33 cellular contexts compared by ENCODE assay signal in genomic region chr1:41722184-41722583, GRCh38.
"Had no signal": no experiment of that assay in that cellular context is flagged by ENCODE, and none has a peak within 500 bp of the region (broad histone marks: within the 10 kb centered on the region; RNA-seq: fewer than 3 reads in every experiment).

No MANE protein-coding gene starts in this region.

- H3K9me3 ChIP-seq: body of pancreas, neutrophil, psoas muscle, stomach, thyroid gland, upper lobe of right lung had no signal

- H3K4me2 ChIP-seq: smooth muscle cell had no signal

- H3K4me1 Mint-ChIP-seq: endodermal cell, mesothelial cell of epicardium had no signal

- H3K4me1 ChIP-seq: body of pancreas, parathyroid adenoma had no signal

- H3K27ac ChIP-seq: body of pancreas, neutrophil, parathyroid adenoma, psoas muscle, stomach, thyroid gland, upper lobe of right lung had no signal

- H3K4me3 ChIP-seq: body of pancreas, psoas muscle, smooth muscle cell, stomach, thyroid gland, upper lobe of right lung had no signal

- DNase-seq: activated CD4-positive, alpha-beta T cell treated with anti-CD3 and anti-CD28 coated beads, Interleukin-2, amount 10 ng/mL, durations not matched to agents 24 days and 14 days; activated CD4-positive, CD25-positive, alpha-beta regulatory T cell treated with anti-CD3 and anti-CD28 coated beads, Interleukin-2, amount 50 U/mL, for 72 hours; activated CD8-positive, alpha-beta memory T cell treated with anti-CD3 and anti-CD28 coated beads, Interleukin-2, amount 10 ng/mL, durations not matched to agents 7 days and 5 days; activated CD8-positive, alpha-beta T cell treated with anti-CD3 and anti-CD28 coated beads, Interleukin-2, amount 10 ng/mL, durations not matched to agents 7 days and 5 days; activated effector memory CD4-positive, alpha-beta T cell treated with Interleukin-2 at 50 U/mL for 16 hours; activated naive CD4-positive, alpha-beta T cell treated with Interleukin-2 at 50 U/mL for 16 hours; activated T-cell treated with anti-CD3 and anti-CD28 coated beads, Interleukin-2, amount 50 U/mL, for 48 hours; aorta; body of pancreas; cerebellar nuclear complex; cortex of kidney; endodermal cell; foreskin fibroblast; head of caudate nucleus; hippocampal formation; left colon; mammary epithelial cell; naive B cell; nephron progenitor cell; psoas muscle; stimulated activated CD4-positive, alpha-beta T cell treated with anti-CD3 and anti-CD28 coated beads, Interleukin-1b, Interleukin-23, amount 100 ng/mL, for 48 hours; stimulated activated CD4-positive, alpha-beta T cell treated with anti-CD3 and anti-CD28 coated beads, Interleukin-4, amount 100 ng/mL, for 4 hours; stimulated activated CD8-positive, alpha-beta memory T cell treated with anti-CD3 and anti-CD28 coated beads, Interleukin-4, amount 100 ng/mL, for 48 hours; stimulated activated naive B cell treated with anti-CD40 and anti-IgM and Interleukin-4, amounts not matched to agents 10 μg/mL and 1 μg/mL and 100 μg/mL, for 72 hours; stomach; thyroid gland; upper lobe of right lung had no signal

- H3K4me3 Mint-ChIP-seq: activated CD4-positive, alpha-beta T cell treated with anti-CD3 and anti-CD28 coated beads, Interleukin-2, amount 10 ng/mL, durations not matched to agents 24 days and 14 days; activated CD8-positive, alpha-beta memory T cell treated with anti-CD3 and anti-CD28 coated beads, Interleukin-2, amount 10 ng/mL, durations not matched to agents 7 days and 5 days; activated CD8-positive, alpha-beta T cell treated with anti-CD3 and anti-CD28 coated beads, Interleukin-2, amount 10 ng/mL, durations not matched to agents 7 days and 5 days; activated naive CD8-positive, alpha-beta T cell; endodermal cell; mesothelial cell of epicardium; naive B cell; nephron progenitor cell; stimulated activated naive B cell treated with anti-CD40 and anti-IgM and Interleukin-4, amounts not matched to agents 10 μg/mL and 1 μg/mL and 100 μg/mL, for 72 hours had no signal

- ATAC-seq: activated CD8-positive, alpha-beta memory T cell treated with anti-CD3 and anti-CD28 coated beads, Interleukin-2, amount 10 ng/mL, durations not matched to agents 7 days and 5 days; activated CD8-positive, alpha-beta T cell treated with anti-CD3 and anti-CD28 coated beads, Interleukin-2, amount 10 ng/mL, durations not matched to agents 7 days and 5 days; body of pancreas; esophagus mucosa; left colon; psoas muscle; stimulated activated naive B cell treated with anti-CD40 and anti-IgM and Interleukin-4, amounts not matched to agents 10 μg/mL and 1 μg/mL and 100 μg/mL, for 72 hours; upper lobe of right lung had no signal

- H3K27me3 ChIP-seq: body of pancreas, neutrophil, stomach, thyroid gland, upper lobe of right lung had no signal

- H3K36me3 Mint-ChIP-seq: activated CD8-positive, alpha-beta memory T cell treated with anti-CD3 and anti-CD28 coated beads, Interleukin-2, amount 10 ng/mL, durations not matched to agents 7 days and 5 days; activated naive CD8-positive, alpha-beta T cell; mesothelial cell of epicardium; naive B cell; stimulated activated naive B cell treated with anti-CD40 and anti-IgM and Interleukin-4, amounts not matched to agents 10 μg/mL and 1 μg/mL and 100 μg/mL, for 72 hours had no signal

- H3K9ac ChIP-seq: parathyroid adenoma had no signal

- H3K27me3 Mint-ChIP-seq: activated CD4-positive, alpha-beta T cell treated with anti-CD3 and anti-CD28 coated beads, Interleukin-2, amount 10 ng/mL, durations not matched to agents 24 days and 14 days; activated CD8-positive, alpha-beta memory T cell treated with anti-CD3 and anti-CD28 coated beads, Interleukin-2, amount 10 ng/mL, durations not matched to agents 7 days and 5 days; activated naive CD8-positive, alpha-beta T cell; naive B cell; stimulated activated naive B cell treated with anti-CD40 and anti-IgM and Interleukin-4, amounts not matched to agents 10 μg/mL and 1 μg/mL and 100 μg/mL, for 72 hours had no signal

- H3K27ac Mint-ChIP-seq: activated CD4-positive, alpha-beta T cell treated with anti-CD3 and anti-CD28 coated beads, Interleukin-2, amount 10 ng/mL, durations not matched to agents 24 days and 14 days; activated CD8-positive, alpha-beta memory T cell treated with anti-CD3 and anti-CD28 coated beads, Interleukin-2, amount 10 ng/mL, durations not matched to agents 7 days and 5 days; activated CD8-positive, alpha-beta T cell treated with anti-CD3 and anti-CD28 coated beads, Interleukin-2, amount 10 ng/mL, durations not matched to agents 7 days and 5 days; activated naive CD8-positive, alpha-beta T cell; endodermal cell; mesothelial cell of epicardium; nephron progenitor cell; stimulated activated naive B cell treated with anti-CD40 and anti-IgM and Interleukin-4, amounts not matched to agents 10 μg/mL and 1 μg/mL and 100 μg/mL, for 72 hours had no signal

- H3K9me3 Mint-ChIP-seq: activated CD4-positive, alpha-beta T cell treated with anti-CD3 and anti-CD28 coated beads, Interleukin-2, amount 10 ng/mL, durations not matched to agents 24 days and 14 days; endodermal cell; mesothelial cell of epicardium; naive B cell; nephron progenitor cell; stimulated activated naive B cell treated with anti-CD40 and anti-IgM and Interleukin-4, amounts not matched to agents 10 μg/mL and 1 μg/mL and 100 μg/mL, for 72 hours had no signal

- H3K36me3 ChIP-seq: neutrophil, stomach, thyroid gland, upper lobe of right lung had no signal
